ENCODE assay signal across 4 cellular contexts in genomic region chr16:49434733-49435132, GRCh38.
"Had no signal": no experiment of that assay in that cellular context is flagged by ENCODE, and none has a peak within 500 bp of the region (broad histone marks: within the 10 kb centered on the region; RNA-seq: fewer than 3 reads in every experiment).

No MANE protein-coding gene starts in this region.

- H3K4me3 ChIP-seq: GM23338 had no signal

- H3K9me3 Mint-ChIP-seq: GM23338 had no signal

- H3K27ac Mint-ChIP-seq: GM23338, H9 had no signal

- H3K4me3 Mint-ChIP-seq: GM23338, H9 had no signal

- DNase-seq: H9, HCEC 1CT, IMR-90 had no signal

- ATAC-seq: GM23338 had no signal
